In genomic region chr4:25813705-25814104, GRCh38 we compare ENCODE assay signal across 11 cellular contexts. TPM values are rescaled to one million over a fixed set of nuclear protein-coding genes. Genes with fewer than 3 reads are reported as not detected.
DNase-seq lines count a peak whose midpoint lies in the region; ATAC-seq, FAIRE-seq and TF ChIP-seq lines count a peak whose summit lies in the region.
"Had no signal": no experiment of that assay in that cellular context is flagged by ENCODE, and none has a peak within 500 bp of the region (broad histone marks: within the 10 kb centered on the region; RNA-seq: fewer than 3 reads in every experiment).

No MANE protein-coding gene starts in this region.

- H3K27ac ChIP-seq in body of pancreas (peak overlapping the region; percentile 4 to 72 (median 52)), thoracic aorta (peak overlapping the region in 1 of 2 donors; percentile 20)
- H3K27ac ChIP-seq in CD4-positive, alpha-beta T cell (ENCODE audit: low read depth, low read length): no peak overlapping the region
- H3K27ac ChIP-seq: PC-9 had no signal

- no peaks in the 10 kb centered on the region for H3K27me3 Mint-ChIP-seq in CD4-positive, alpha-beta T cell
- H3K27me3 Mint-ChIP-seq in activated naive CD8-positive, alpha-beta T cell treated with anti-CD3 and anti-CD28 coated beads, Interleukin-2, amount 50 U/mL, for 24 hours: no peaks in the 10 kb centered on the region
- H3K27me3 Mint-ChIP-seq: activated CD4-positive, alpha-beta memory T cell treated with anti-CD3 and anti-CD28 coated beads for 36 hours had no signal

- no peaks in the 10 kb centered on the region for H3K4me1 Mint-ChIP-seq in CD4-positive, alpha-beta T cell (ENCODE audit: low read depth)
- H3K4me1 Mint-ChIP-seq in activated naive CD8-positive, alpha-beta T cell treated with anti-CD3 and anti-CD28 coated beads, Interleukin-2, amount 50 U/mL, for 24 hours: no peaks in the 10 kb centered on the region

- H3K4me1 ChIP-seq in body of pancreas (peaks cover 28% of the 10 kb centered on the region), thoracic aorta (ENCODE audit: control insufficient read depth in 1 of 2, low read depth in 2 of 2) (peaks cover 0 to 24% of the 10 kb centered on the region in 2 donors)

- H3K36me3 ChIP-seq in body of pancreas (replicated peaks in 1 of 2; ENCODE audit: insufficient read depth in 1 of 2, low read depth in 2 of 2) (peaks cover 0 to 3% of the 10 kb centered on the region in 2 donors), thoracic aorta (no peaks in the 10 kb centered on the region)

- H3K27me3 ChIP-seq in body of pancreas (no peaks in the 10 kb centered on the region), thoracic aorta (replicated peaks; ENCODE audit: insufficient read depth) (no peaks in the 10 kb centered on the region)
- H3K27me3 ChIP-seq in CD4-positive, alpha-beta T cell (ENCODE audit: control insufficient read depth, insufficient read depth, low read length): no peaks in the 10 kb centered on the region
- H3K27me3 ChIP-seq: dorsolateral prefrontal cortex had no signal

- CTCF ChIA-PET in CD4-positive, alpha-beta T cell (lab: Charles Lee): no interaction called here

- H3K4me3 Mint-ChIP-seq in CD4-positive, alpha-beta T cell: no peak overlapping the region
- no peak overlapping the region for H3K4me3 Mint-ChIP-seq in activated naive CD8-positive, alpha-beta T cell treated with anti-CD3 and anti-CD28 coated beads, Interleukin-2, amount 50 U/mL, for 24 hours
- H3K4me3 Mint-ChIP-seq: activated CD4-positive, alpha-beta memory T cell treated with anti-CD3 and anti-CD28 coated beads for 36 hours had no signal

- H3K27ac Mint-ChIP-seq in CD4-positive, alpha-beta T cell: no peak overlapping the region
- H3K27ac Mint-ChIP-seq in activated naive CD8-positive, alpha-beta T cell treated with anti-CD3 and anti-CD28 coated beads, Interleukin-2, amount 50 U/mL, for 24 hours: no peak overlapping the region
- H3K27ac Mint-ChIP-seq: activated CD4-positive, alpha-beta memory T cell treated with anti-CD3 and anti-CD28 coated beads for 36 hours had no signal

- intact Hi-C loops in body of pancreas (cut with DNase I): no loop called here
- intact Hi-C loops in CD4-positive, alpha-beta T cell (cut with DNase I, micrococcal nuclease): no loop called here

- DNase-seq in NCI-H1417 (lab: John Stamatoyannopoulos, UW) (peak in 2 of 3 experiments; percentile 2 to 16), NCI-H1417 treated with DMSO at 0.1 percent for 48 hours (lab: John Stamatoyannopoulos, UW) (no peak), body of pancreas (peak in 3 of 4 donors; percentile 28 to 44 (median 34)), thoracic aorta (ENCODE audit: low spot score) (no peak), nucleus accumbens (lab: John Stamatoyannopoulos, UW) (no peak)
- DNase-seq in CD4-positive, alpha-beta T cell: no peak
- DNase-seq in activated naive CD8-positive, alpha-beta T cell treated with anti-CD3 and anti-CD28 coated beads, Interleukin-2, amount 50 U/mL, for 24 hours: no peak
- DNase-seq: activated CD4-positive, alpha-beta memory T cell treated with anti-CD3 and anti-CD28 coated beads for 36 hours; PC-9 had no signal

- WGBS in body of pancreas, 2 donors: 47 to 56% methylated on average over 5 of the region's 5 CpGs

- POLR2A ChIA-PET in CD4-positive, alpha-beta T cell (lab: Charles Lee): no interaction called here

- TF ChIP-seq POLR2A in body of pancreas (IDR thresholded peaks at IDR 0.05): no peak

- ATAC-seq in body of pancreas (peak; percentile 74), thoracic aorta (ENCODE audit: insufficient number of reproducible peaks, low FRiP score, low read depth) (peak; percentile 10)
- no peak for ATAC-seq in CD4-positive, alpha-beta T cell (ENCODE audit: poor library complexity)
- no peak for ATAC-seq in activated naive CD8-positive, alpha-beta T cell treated with anti-CD3 and anti-CD28 coated beads, Interleukin-2, amount 50 U/mL, for 24 hours

- peaks cover 73% of the 10 kb centered on the region for H3K36me3 Mint-ChIP-seq in CD4-positive, alpha-beta T cell (ENCODE audit: low read depth)
- peaks cover 31% of the 10 kb centered on the region for H3K36me3 Mint-ChIP-seq in activated naive CD8-positive, alpha-beta T cell treated with anti-CD3 and anti-CD28 coated beads, Interleukin-2, amount 50 U/mL, for 24 hours (ENCODE audit: low read depth)

- peak; percentile 89 for FAIRE-seq in islet of Langerhans (lab: Jason Lieb, UNC)

- H3K9me3 ChIP-seq in body of pancreas (no peaks in the 10 kb centered on the region), thoracic aorta (no peaks in the 10 kb centered on the region)
- no peaks in the 10 kb centered on the region for H3K9me3 ChIP-seq in CD4-positive, alpha-beta T cell (ENCODE audit: control insufficient read depth, low read length)

- TF ChIP-seq CTCF in body of pancreas (IDR thresholded peaks at IDR 0.05) (no peak), thoracic aorta (IDR thresholded peaks at IDR 0.05) (no peak)
- TF ChIP-seq CTCF in CD4-positive, alpha-beta T cell (IDR thresholded peaks at IDR 0.05): no peak

- H3K9me3 Mint-ChIP-seq in CD4-positive, alpha-beta T cell: no peaks in the 10 kb centered on the region
- no peaks in the 10 kb centered on the region for H3K9me3 Mint-ChIP-seq in activated naive CD8-positive, alpha-beta T cell treated with anti-CD3 and anti-CD28 coated beads, Interleukin-2, amount 50 U/mL, for 24 hours
- H3K9me3 Mint-ChIP-seq: activated CD4-positive, alpha-beta memory T cell treated with anti-CD3 and anti-CD28 coated beads for 36 hours had no signal

- H3K4me3 ChIP-seq in body of pancreas: no peak overlapping the region
- no peak overlapping the region for H3K4me3 ChIP-seq in thoracic aorta
- H3K4me3 ChIP-seq: dorsolateral prefrontal cortex, PC-9 had no signal

RNA-seq across cellular contexts. Expression of gene SEL1L3, which starts 49.1 kb away (rescaled TPM):
- 10 to 100 TPM; 32.3 to 64.1 TPM for total RNA-seq in body of pancreas
- 10 to 100 TPM in 1 of 2 donors, 1 to 10 TPM in 1; 9.9 to 34.8 TPM for total RNA-seq in thoracic aorta
- 10 to 100 TPM; 34.9 to 36.5 TPM for total RNA-seq in CD4-positive, alpha-beta T cell

Comparison
In these comparisons a context has a peak if more than half of its experiments do, and no peak if none do; other contexts are left out.
1. DNase-seq: peak in NCI-H1417 (2 of 3) and body of pancreas (3 of 4); none in NCI-H1417 treated with DMSO at 0.1 percent for 48 hours (single experiment), thoracic aorta (single experiment), nucleus accumbens (0 of 56), CD4-positive, alpha-beta T cell (0 of 10) and activated naive CD8-positive, alpha-beta T cell treated with anti-CD3 and anti-CD28 coated beads, Interleukin-2, amount 50 U/mL, for 24 hours (single experiment).
2. ATAC-seq: peak in body of pancreas (single experiment) and thoracic aorta (single experiment); none in CD4-positive, alpha-beta T cell (single experiment) and activated naive CD8-positive, alpha-beta T cell treated with anti-CD3 and anti-CD28 coated beads, Interleukin-2, amount 50 U/mL, for 24 hours (single experiment).